26 cellular contexts compared by ENCODE assay signal in genomic region chr3:183626877-183627594, GRCh38. TPM values are rescaled to one million over a fixed set of nuclear protein-coding genes. Genes with fewer than 3 reads are reported as not detected.
DNase-seq lines count a peak whose midpoint lies in the region; ATAC-seq, FAIRE-seq and TF ChIP-seq lines count a peak whose summit lies in the region.
"Had no signal": no experiment of that assay in that cellular context is flagged by ENCODE, and none has a peak within 500 bp of the region (broad histone marks: within the 10 kb centered on the region; RNA-seq: fewer than 3 reads in every experiment).

No MANE protein-coding gene starts in this region.

- no peak for TF ChIP-seq POLR2A in H1 (IDR thresholded peaks at IDR 0.05; ENCODE audit: control extremely low read depth in 1 of 2, low read depth in 2 of 2, low read length in 2 of 2)

- no peak overlapping the region for H3K4me2 ChIP-seq in H1 (ENCODE audit: insufficient read depth in 1 of 2, low read depth in 2 of 2, low read length in 2 of 2)
- no peak overlapping the region for H3K4me2 ChIP-seq in trophoblast cell (ENCODE audit: low read length)
- H3K4me2 ChIP-seq: neural progenitor cell had no signal

- H2BK20ac ChIP-seq in H1 (ENCODE audit: low read length): no peak overlapping the region

- H3K27me3 ChIP-seq in H1 (replicated peaks in 1 of 4; ENCODE audit: control insufficient read depth in 3 of 4, extremely low read depth in 1 of 4, insufficient read depth in 3 of 4, low read length in 3 of 4) (no peaks in the 10 kb centered on the region), trophoblast cell (ENCODE audit: insufficient read depth, low read length) (no peaks in the 10 kb centered on the region), upper lobe of right lung (no peaks in the 10 kb centered on the region)
- H3K27me3 ChIP-seq: neural progenitor cell, Peyer's patch, SJSA1, stomach had no signal

- H3K18ac ChIP-seq in H1 (ENCODE audit: extremely low read depth, low read length) (no peak overlapping the region), trophoblast cell (ENCODE audit: low read length) (no peak overlapping the region)

- H4K91ac ChIP-seq in H1 (replicated peaks; ENCODE audit: insufficient read length, low read length) (no peak overlapping the region), trophoblast cell (ENCODE audit: low read depth, low read length) (no peak overlapping the region)

- no peak overlapping the region for H3K27ac ChIP-seq in H1 (ENCODE audit: low read depth, low read length)
- H3K27ac ChIP-seq in trophoblast cell (ENCODE audit: low read depth, low read length): no peak overlapping the region
- H3K27ac ChIP-seq in upper lobe of right lung: peak overlapping the region; percentile 15
- H3K27ac ChIP-seq: neural progenitor cell, Peyer's patch, prostate gland, SJSA1, VCaP had no signal

- H3K4me1 ChIP-seq in H1 (replicated peaks in 1 of 4; ENCODE audit: control insufficient read depth in 3 of 4, insufficient read depth in 4 of 4, low read length in 3 of 4): no peaks in the 10 kb centered on the region
- H3K4me1 ChIP-seq in trophoblast cell (ENCODE audit: control insufficient read depth in 1 of 2, insufficient read depth in 2 of 2, low read length in 2 of 2): peaks cover 0 to 2% of the 10 kb centered on the region in 2 experiments
- H3K4me1 ChIP-seq in upper lobe of right lung: peaks cover 7% of the 10 kb centered on the region
- H3K4me1 ChIP-seq: neural progenitor cell, Peyer's patch, prostate gland, SJSA1, stomach had no signal

- intact Hi-C loops in upper lobe of right lung (cut with DNase I): no loop called here

- H4K12ac ChIP-seq in trophoblast cell (ENCODE audit: low read depth, low read length): no peak overlapping the region

- ATAC-seq in upper lobe of right lung (peak; percentile 81), HG03565 (IDR thresholded peaks at IDR 0.05; ENCODE audit: unreplicated experiment) (no peak), SK-N-SH treated with all-trans-retinoic acid at 6 μM for 48 hours (no peak)
- ATAC-seq: activated T-helper 17 cell treated with anti-CD3 and anti-CD28 coated beads, Interleukin-2, amount 50 U/mL, for 72 hours had no signal

- H3K14ac ChIP-seq in H1 (ENCODE audit: insufficient read length) (no peak overlapping the region), trophoblast cell (ENCODE audit: low read length) (no peak overlapping the region)

- no peak overlapping the region for H3K4me3 ChIP-seq in H1 (ENCODE audit: extremely low read depth in 1 of 4, insufficient read depth in 2 of 4, low read depth in 3 of 4, low read length in 4 of 4)
- no peak overlapping the region for H3K4me3 ChIP-seq in trophoblast cell (ENCODE audit: low read depth, low read length)
- H3K4me3 ChIP-seq in upper lobe of right lung: no peak overlapping the region
- H3K4me3 ChIP-seq: MG63, neural progenitor cell, Peyer's patch, prostate gland, SJSA1, stomach had no signal

- H2BK12ac ChIP-seq in H1 (ENCODE audit: low read depth, low read length): no peak overlapping the region
- H2BK12ac ChIP-seq in trophoblast cell (ENCODE audit: low read length): no peak overlapping the region

- 88% methylated on average over 8 of the region's 8 CpGs; no CpG with 5 or more reads in 1 of the 2 experiments for WGBS in H1 (ENCODE audit: extremely low coverage in 1 of 2, insufficient coverage in 1 of 2, insufficient read length in 1 of 2, insufficient replicate concordance in 2 of 2, low coverage in 1 of 2, low lambda C conversion rate in 2 of 2, missing lambda C conversion rate in 1 of 2), 2 experiments
- WGBS in trophoblast cell (ENCODE audit: extremely low coverage, insufficient coverage, insufficient read length): no CpG with 5 or more reads among the region's 8 CpGs

- no peak overlapping the region for H2BK15ac ChIP-seq in H1 (ENCODE audit: low read length)

- no peak overlapping the region for H3K9ac ChIP-seq in H1 (replicated peaks in 1 of 4; ENCODE audit: extremely low read depth in 1 of 4, low read depth in 3 of 4, low read length in 3 of 4)
- H3K9ac ChIP-seq in trophoblast cell (ENCODE audit: low read length): no peak overlapping the region
- H3K9ac ChIP-seq: neural progenitor cell had no signal

- no peaks in the 10 kb centered on the region for H3K79me2 ChIP-seq in H1 (ENCODE audit: control insufficient read depth in 1 of 2, insufficient read depth in 2 of 2, low read length in 2 of 2)
- no peaks in the 10 kb centered on the region for H3K79me2 ChIP-seq in trophoblast cell (ENCODE audit: control insufficient read depth, insufficient read depth, low read length, poor library complexity)

- H3K36me3 ChIP-seq in H1 (ENCODE audit: control insufficient read depth in 2 of 4, insufficient read depth in 4 of 4, low read length in 3 of 4): no peaks in the 10 kb centered on the region
- H3K36me3 ChIP-seq in trophoblast cell (ENCODE audit: control insufficient read depth in 1 of 2, insufficient read depth in 2 of 2, low read length in 2 of 2): no peaks in the 10 kb centered on the region
- H3K36me3 ChIP-seq in upper lobe of right lung: no peaks in the 10 kb centered on the region
- H3K36me3 ChIP-seq: MG63, neural progenitor cell, Peyer's patch, prostate gland, SJSA1, stomach had no signal

- no peak overlapping the region for H4K8ac ChIP-seq in H1 (ENCODE audit: extremely low read depth, insufficient read depth, low read length)
- H4K8ac ChIP-seq in trophoblast cell (ENCODE audit: low read depth, low read length): no peak overlapping the region

- POLR2A ChIA-PET in H1 (lab: Charles Lee; ENCODE audit: partially characterized antibody): no interaction called here

- DNase-seq in H1 (ENCODE audit: low read depth in 1 of 2, low spot score in 2 of 2): no peak
- DNase-seq in islet precursor cell: peak; percentile 68
- peak; percentile 29 to 67 for DNase-seq in trophoblast cell
- DNase-seq in upper lobe of right lung: peak; percentile 75
- no peak for DNase-seq in activated gamma-delta T cell treated with Interleukin-2 at 50 U/mL for 16 hours
- DNase-seq: activated CD4-positive, alpha-beta T cell treated with anti-CD3 and anti-CD28 coated beads, Interleukin-2, amount 10 ng/mL, durations not matched to agents 24 days and 14 days; activated naive CD8-positive, alpha-beta T cell treated with anti-CD3 and anti-CD28 coated beads, Interleukin-2, amount 10 ng/mL, durations not matched to agents 7 days and 5 days; cortex of kidney; EL; GOT3; MG63; NCI-H1417; NCI-H524; NK-92 treated with Interleukin-12 subunit alpha and Interleukin-12 subunit beta, amount 100 ng/mL, for 24 hours; Peyer's patch; stomach; T-helper 2 cell had no signal

- H3K9me3 ChIP-seq in H1 (ENCODE audit: insufficient read depth in 2 of 2, low read depth in 1 of 2, low read length in 1 of 2) (no peaks in the 10 kb centered on the region), trophoblast cell (ENCODE audit: insufficient read depth, low read depth, low read length) (no peaks in the 10 kb centered on the region), upper lobe of right lung (no peaks in the 10 kb centered on the region)
- H3K9me3 ChIP-seq: MG63, Peyer's patch, prostate gland, SJSA1, stomach had no signal

- no peaks in the 10 kb centered on the region for H4K20me1 ChIP-seq in H1 (replicated peaks in 1 of 2; ENCODE audit: control insufficient read depth in 1 of 2, insufficient read depth in 2 of 2, low read length in 2 of 2)

- no peak overlapping the region for H3K23ac ChIP-seq in H1 (ENCODE audit: insufficient read length)
- H3K23ac ChIP-seq in trophoblast cell (ENCODE audit: low read length): no peak overlapping the region

- CTCF ChIA-PET in H1 (lab: Charles Lee; ENCODE audit: partially characterized antibody): interaction anchor here (0.6 to 1.3 kb wide), 2 partner anchors 121 to 147 kb away, joined by 3 to 4 read pairs; no protein-coding TSS in a partner anchor

- H2AFZ ChIP-seq in H1 (ENCODE audit: low read length) (no peak overlapping the region), trophoblast cell (ENCODE audit: insufficient read depth, low read length, poor library complexity) (no peak overlapping the region)
- H2AFZ ChIP-seq: neural progenitor cell had no signal

- H2AK5ac ChIP-seq in H1 (ENCODE audit: low read depth, low read length) (no peak overlapping the region), trophoblast cell (ENCODE audit: low read length) (no peak overlapping the region)

- FAIRE-seq in H1 (lab: Jason Lieb, UNC): no peak
- FAIRE-seq: D721Med, urothelium cell line had no signal

- H2BK120ac ChIP-seq in H1 (replicated peaks; ENCODE audit: low read depth, low read length) (no peak overlapping the region), trophoblast cell (ENCODE audit: insufficient read depth, low read length, poor library complexity) (no peak overlapping the region)

- H2BK5ac ChIP-seq in H1 (ENCODE audit: low read depth, low read length) (no peak overlapping the region), trophoblast cell (ENCODE audit: low read depth, low read length, poor library complexity) (no peak overlapping the region)

- H4K5ac ChIP-seq in H1 (ENCODE audit: insufficient read length, low read depth, low read length): no peak overlapping the region

- TF ChIP-seq RAD21 in H1 (IDR thresholded peaks at IDR 0.05 in 1 of 2, conservative IDR thresholded peaks at IDR 0.05 in 1 of 2; ENCODE audit: low read depth in 2 of 2, low read length in 2 of 2): no peak

- H3K4ac ChIP-seq in H1 (replicated peaks; ENCODE audit: insufficient read length, low read depth, low read length) (no peak overlapping the region), trophoblast cell (ENCODE audit: low read depth, low read length) (no peak overlapping the region)

- no peak overlapping the region for H3K56ac ChIP-seq in H1 (replicated peaks; ENCODE audit: insufficient read length, low read depth, low read length)

- TF ChIP-seq EP300 in H1 (IDR thresholded peaks at IDR 0.05; ENCODE audit: borderline replicate concordance in 1 of 2, low read depth in 2 of 2, low read length in 2 of 2): no peak

- no peak for TF ChIP-seq CTCF in H1 (IDR thresholded peaks at IDR 0.05; ENCODE audit: control extremely low read depth in 1 of 3, insufficient read depth in 1 of 3, low read depth in 1 of 3, low read length in 3 of 3)
- no peak for TF ChIP-seq CTCF in upper lobe of right lung (IDR thresholded peaks at IDR 0.05)

- no peaks in the 10 kb centered on the region for H3K23me2 ChIP-seq in H1 (ENCODE audit: low read depth, low read length)

- H3K79me1 ChIP-seq in H1 (ENCODE audit: low read depth, low read length) (no peaks in the 10 kb centered on the region), trophoblast cell (ENCODE audit: low read length) (no peaks in the 10 kb centered on the region)

RNA-seq across cellular contexts. Expression of gene KLHL24, which starts 8.4 kb away (rescaled TPM):
- total RNA-seq in H1 (2021; fragmentation: NEBNext Ultra II Directional; extraction: Animal tissue kit (Norgen Biotek cat#: 25700)): 33.5 and 36.2 TPM in 2 replicates
- polyA plus RNA-seq in H1 (2011; rRNA removed): 11.2 and 12.5 TPM in 2 replicates
- 14.2 TPM for polyA plus RNA-seq in H1 (2011; cell fraction: cytosol; rRNA removed)
- polyA plus RNA-seq in H1 (2011; cell fraction: nucleus; rRNA removed): 7.8 TPM
- polyA plus RNA-seq in H1 (2012, experiment 1 of 2): 11.8 to 14.7 TPM (median 12.9 TPM) in 4 replicates
- 2.4 TPM for polyA plus RNA-seq in H1 (2012, experiment 2 of 2)
- 10.6 TPM for polyA plus RNA-seq in H1 (2013, experiment 1 of 2)
- polyA plus RNA-seq in H1 (2013, experiment 2 of 2): 9.7 TPM
- polyA minus RNA-seq in H1 (2011; rRNA and poly(A)+ RNA removed): 66.1 and 75.7 TPM in 2 replicates
- polyA minus RNA-seq in H1 (2011; cell fraction: cytosol; rRNA and poly(A)+ RNA removed): 33.3 TPM
- 57.9 TPM for polyA minus RNA-seq in H1 (2011; cell fraction: nucleus; rRNA and poly(A)+ RNA removed)
- 16.1 and 16.2 TPM in 2 replicates for polyA plus RNA-seq in trophoblast cell (2013)
- total RNA-seq in upper lobe of right lung: 82.8 TPM

Comparison
In these comparisons a context has a peak if more than half of its experiments do, and no peak if none do; other contexts are left out.
1. DNase-seq: peak in islet precursor cell (single experiment), trophoblast cell (2 of 2) and upper lobe of right lung (single experiment); none in H1 (0 of 2) and activated gamma-delta T cell treated with Interleukin-2 at 50 U/mL for 16 hours (single experiment).